In genomic region chr11:88411265-88411664, GRCh38 we compare ENCODE assay signal across 17 cellular contexts.
DNase-seq lines count a peak whose midpoint lies in the region; ATAC-seq and TF ChIP-seq lines count a peak whose summit lies in the region.
"Had no signal": no experiment of that assay in that cellular context is flagged by ENCODE, and none has a peak within 500 bp of the region (broad histone marks: within the 10 kb centered on the region; RNA-seq: fewer than 3 reads in every experiment).

No MANE protein-coding gene starts in this region.

- no peak overlapping the region for H3K4me3 Mint-ChIP-seq in stimulated activated effector memory CD8-positive, alpha-beta T cell treated with anti-CD3 and anti-CD28 coated beads, Interleukin-12 subunit alpha, Interleukin-12 subunit beta, amount 100 ng/mL, for 72 hours
- H3K4me3 Mint-ChIP-seq: activated naive CD4-positive, alpha-beta T cell treated with anti-CD3 and anti-CD28 coated beads, Interleukin-2, amount 10 ng/mL, durations not matched to agents 7 days and 5 days; endodermal cell; T-helper 17 cell had no signal

- H3K4me1 Mint-ChIP-seq in stimulated activated effector memory CD8-positive, alpha-beta T cell treated with anti-CD3 and anti-CD28 coated beads, Interleukin-12 subunit alpha, Interleukin-12 subunit beta, amount 100 ng/mL, for 72 hours, result peaks cover 24% of the 10 kb centered on the region

- H3K36me3 ChIP-seq in RWPE2 (ENCODE audit: low read depth), result no peaks in the 10 kb centered on the region

- H3K36me3 Mint-ChIP-seq in stimulated activated effector memory CD8-positive, alpha-beta T cell treated with anti-CD3 and anti-CD28 coated beads, Interleukin-12 subunit alpha, Interleukin-12 subunit beta, amount 100 ng/mL, for 72 hours, result no peaks in the 10 kb centered on the region

- no peak for TF ChIP-seq CTCF in RWPE2 (IDR thresholded peaks at IDR 0.05; ENCODE audit: poor library complexity, severe bottlenecking)

- DNase-seq in GM04503 (ENCODE audit: low read depth), result peak; percentile 42
- no peak for DNase-seq in RWPE2 (ENCODE audit: low spot score)
- peak; percentile 86 for DNase-seq in fibroblast of peridontal ligament (ENCODE audit: extremely low read depth)
- no peak for DNase-seq in stimulated activated effector memory CD8-positive, alpha-beta T cell treated with anti-CD3 and anti-CD28 coated beads, Interleukin-12 subunit alpha, Interleukin-12 subunit beta, amount 100 ng/mL, for 72 hours (ENCODE audit: low spot score in 2 of 2)
- DNase-seq in SKM-1 (lab: John Stamatoyannopoulos, UW; ENCODE audit: unreplicated experiment), result no peak
- DNase-seq: activated CD4-positive, CD25-positive, alpha-beta regulatory T cell treated with anti-CD3 and anti-CD28 coated beads, Interleukin-2, amount 50 U/mL, for 72 hours; activated CD8-positive, alpha-beta memory T cell treated with anti-CD3 and anti-CD28 coated beads, Interleukin-2, amount 50 U/mL, for 48 hours; activated naive CD4-positive, alpha-beta T cell treated with anti-CD3 and anti-CD28 coated beads, Interleukin-2, amount 10 ng/mL, durations not matched to agents 7 days and 5 days; central memory CD4-positive, alpha-beta T cell; endodermal cell; GDM1; mucosa of descending colon; NCI-H2029; NCI-H774; T-helper 17 cell had no signal

- no peak overlapping the region for H3K27ac Mint-ChIP-seq in stimulated activated effector memory CD8-positive, alpha-beta T cell treated with anti-CD3 and anti-CD28 coated beads, Interleukin-12 subunit alpha, Interleukin-12 subunit beta, amount 100 ng/mL, for 72 hours
- H3K27ac Mint-ChIP-seq: activated naive CD4-positive, alpha-beta T cell treated with anti-CD3 and anti-CD28 coated beads, Interleukin-2, amount 10 ng/mL, durations not matched to agents 7 days and 5 days; endodermal cell; T-helper 17 cell had no signal

- H3K9me3 Mint-ChIP-seq in stimulated activated effector memory CD8-positive, alpha-beta T cell treated with anti-CD3 and anti-CD28 coated beads, Interleukin-12 subunit alpha, Interleukin-12 subunit beta, amount 100 ng/mL, for 72 hours, result no peaks in the 10 kb centered on the region
- H3K9me3 Mint-ChIP-seq: endodermal cell had no signal

- peaks cover 38% of the 10 kb centered on the region for H3K4me1 ChIP-seq in RWPE2 (ENCODE audit: insufficient read depth, poor library complexity, severe bottlenecking)

- H3K4me3 ChIP-seq in RWPE2 (ENCODE audit: severe bottlenecking), result no peak overlapping the region
- H3K4me3 ChIP-seq: mucosa of descending colon had no signal

- H3K9me3 ChIP-seq in RWPE2 (ENCODE audit: severe bottlenecking), result no peaks in the 10 kb centered on the region
- H3K9me3 ChIP-seq: mucosa of descending colon had no signal

- peak; percentile 76 for ATAC-seq in RWPE2 (ENCODE audit: low read depth)
- ATAC-seq in stimulated activated effector memory CD8-positive, alpha-beta T cell treated with anti-CD3 and anti-CD28 coated beads, Interleukin-12 subunit alpha, Interleukin-12 subunit beta, amount 100 ng/mL, for 72 hours, result peak; percentile 55
- ATAC-seq in HG02642 (IDR thresholded peaks at IDR 0.05; ENCODE audit: poor library complexity, unreplicated experiment), result no peak
- no peak for ATAC-seq in GM19455 (IDR thresholded peaks at IDR 0.05; ENCODE audit: unreplicated experiment)
- ATAC-seq: mucosa of descending colon, T-helper 17 cell had no signal

- no peaks in the 10 kb centered on the region for H3K27me3 ChIP-seq in RWPE2 (ENCODE audit: insufficient read depth, poor library complexity, severe bottlenecking)

- H3K27ac ChIP-seq in RWPE2 (ENCODE audit: poor library complexity, severe bottlenecking), result peak overlapping the region; percentile 96

Comparison
In these comparisons a context has a peak if more than half of its experiments do, and no peak if none do; other contexts are left out.
1. DNase-seq: peak in GM04503 (single experiment) and fibroblast of peridontal ligament (single experiment); none in RWPE2 (single experiment), stimulated activated effector memory CD8-positive, alpha-beta T cell treated with anti-CD3 and anti-CD28 coated beads, Interleukin-12 subunit alpha, Interleukin-12 subunit beta, amount 100 ng/mL, for 72 hours (0 of 2) and SKM-1 (single experiment).
2. ATAC-seq: peak in RWPE2 (single experiment) and stimulated activated effector memory CD8-positive, alpha-beta T cell treated with anti-CD3 and anti-CD28 coated beads, Interleukin-12 subunit alpha, Interleukin-12 subunit beta, amount 100 ng/mL, for 72 hours (single experiment); none in HG02642 (single experiment) and GM19455 (single experiment).